21 cellular contexts compared by ENCODE assay signal in genomic region chr4:14566518-14566917, GRCh38.
DNase-seq lines count a peak whose midpoint lies in the region; ATAC-seq, FAIRE-seq and TF ChIP-seq lines count a peak whose summit lies in the region.
"Had no signal": no experiment of that assay in that cellular context is flagged by ENCODE, and none has a peak within 500 bp of the region (broad histone marks: within the 10 kb centered on the region; RNA-seq: fewer than 3 reads in every experiment).

No MANE protein-coding gene starts in this region.

- no peaks in the 10 kb centered on the region for H3K27me3 ChIP-seq in astrocyte (ENCODE audit: insufficient read depth, low read length)
- H3K27me3 ChIP-seq: MG63, suprapubic skin had no signal

- H4K20me1 ChIP-seq in astrocyte (ENCODE audit: insufficient read depth, low read length) = no peaks in the 10 kb centered on the region

- ATAC-seq in HG02759 (IDR thresholded peaks at IDR 0.05; ENCODE audit: unreplicated experiment) = no peak
- ATAC-seq in HG02610 (IDR thresholded peaks at IDR 0.05; ENCODE audit: unreplicated experiment) = no peak

- peaks cover 13% of the 10 kb centered on the region for H3K4me1 Mint-ChIP-seq in astrocyte (ENCODE audit: low read depth, unreplicated experiment)
- H3K4me1 Mint-ChIP-seq: immature natural killer cell had no signal

- H3K9ac ChIP-seq in astrocyte (ENCODE audit: low read length) = no peak overlapping the region

- H3K27me3 Mint-ChIP-seq in astrocyte (ENCODE audit: low read depth, unreplicated experiment) = no peaks in the 10 kb centered on the region

- H3K27ac ChIP-seq in astrocyte (ENCODE audit: low read depth, low read length) = no peak overlapping the region
- H3K27ac ChIP-seq: suprapubic skin had no signal

- H3K4me3 ChIP-seq in astrocyte (ENCODE audit: insufficient read depth, low read depth, low read length) = no peak overlapping the region
- H3K4me3 ChIP-seq: MG63, suprapubic skin had no signal

- FAIRE-seq in astrocyte (lab: Jason Lieb, UNC) = no peak
- FAIRE-seq: GM12891, HTR-8/SVneo had no signal

- DNase-seq in ELR (ENCODE audit: low read depth) (peak; percentile 45), HT1080 (ENCODE audit: low read depth) (peak; percentile 84), astrocyte (ENCODE audit: low read depth) (peak; percentile 29), kidney glomerular epithelial cell (lab: John Stamatoyannopoulos, UW) (peak; percentile 24), AG20443 (ENCODE audit: low spot score) (no peak), CD1c-positive myeloid dendritic cell (ENCODE audit: extremely low spot score) (no peak)
- DNase-seq: activated CD4-positive, alpha-beta T cell treated with anti-CD3 and anti-CD28 coated beads, Interleukin-2, amount 50 U/mL, for 4 hours; activated T-cell treated with anti-CD3 and anti-CD28 coated beads, Interleukin-2, amount 50 U/mL, for 72 hours; COR-L47; glutamatergic neuron; immature natural killer cell; mesenchymal stem cell; MG63; NCI-H2029; NCI-H524; OCI-M1 had no signal

- no peaks in the 10 kb centered on the region for H3K79me2 ChIP-seq in astrocyte (ENCODE audit: insufficient read depth, low read length)

- no peak for TF ChIP-seq CTCF in astrocyte (IDR thresholded peaks at IDR 0.05; ENCODE audit: insufficient read depth, low read depth, low read length)

- no peak overlapping the region for H3K4me2 ChIP-seq in astrocyte (ENCODE audit: low read length)

- peaks cover 2% of the 10 kb centered on the region for H3K9me3 ChIP-seq in astrocyte (ENCODE audit: insufficient read depth, low read depth, low read length)
- H3K9me3 ChIP-seq: MG63, suprapubic skin had no signal

- no peak overlapping the region for H3K4me3 Mint-ChIP-seq in astrocyte (ENCODE audit: unreplicated experiment)
- H3K4me3 Mint-ChIP-seq: activated T-cell treated with anti-CD3 and anti-CD28 coated beads, Interleukin-2, amount 50 U/mL, for 72 hours; immature natural killer cell had no signal

- H2AFZ ChIP-seq in astrocyte (ENCODE audit: low read depth, low read length) = no peak overlapping the region

- no peaks in the 10 kb centered on the region for H3K36me3 ChIP-seq in astrocyte (ENCODE audit: insufficient read depth, low read length)
- H3K36me3 ChIP-seq: MG63, suprapubic skin had no signal

- H3K9me3 Mint-ChIP-seq in astrocyte (ENCODE audit: unreplicated experiment) = peaks cover 4% of the 10 kb centered on the region

- no peak overlapping the region for H3K27ac Mint-ChIP-seq in astrocyte (ENCODE audit: unreplicated experiment)
- H3K27ac Mint-ChIP-seq: activated T-cell treated with anti-CD3 and anti-CD28 coated beads, Interleukin-2, amount 50 U/mL, for 72 hours; immature natural killer cell had no signal

- H3K4me1 ChIP-seq in astrocyte (ENCODE audit: insufficient read depth, low read length) = no peaks in the 10 kb centered on the region
- H3K4me1 ChIP-seq: suprapubic skin had no signal

- no peaks in the 10 kb centered on the region for H3K36me3 Mint-ChIP-seq in astrocyte (ENCODE audit: low read depth, unreplicated experiment)

Comparison
In these comparisons a context has a peak if more than half of its experiments do, and no peak if none do; other contexts are left out.
1. DNase-seq: peak in ELR (single experiment), HT1080 (single experiment), astrocyte (single experiment) and kidney glomerular epithelial cell (single experiment); none in AG20443 (single experiment) and CD1c-positive myeloid dendritic cell (single experiment).